Comparison of ENCODE assay signal across 8 cellular contexts in genomic region chr4:22514431-22514830, GRCh38. TPM values are rescaled to one million over a fixed set of nuclear protein-coding genes. Genes with fewer than 3 reads are reported as not detected.
DNase-seq lines count a peak whose midpoint lies in the region; ATAC-seq, FAIRE-seq and TF ChIP-seq lines count a peak whose summit lies in the region.

No MANE protein-coding gene starts in this region.

- no peak overlapping the region; the same call in 1 of the 2 replicates for H2BK12ac ChIP-seq in H1 (ENCODE audit: low read depth, low read length)

- TF ChIP-seq EP300 in H1 (IDR thresholded peaks at IDR 0.05; ENCODE audit: borderline replicate concordance in 1 of 2, low read depth in 2 of 2, low read length in 2 of 2), result no peak

- no peak overlapping the region; the same call in 1 of the 2 replicates for H3K27ac ChIP-seq in MM.1S (ENCODE audit: low read length)
- H3K27ac ChIP-seq in H1 (ENCODE audit: low read depth, low read length), result 0 out of 2 replicates have a peak overlapping the region, but pooled peaks have one; percentile 80

- no peak overlapping the region for H4K91ac ChIP-seq in H1 (replicated peaks; ENCODE audit: insufficient read length, low read length)

- H3K36me3 ChIP-seq in MM.1S (replicated peaks; ENCODE audit: insufficient read depth, low read length) (no peaks in the 10 kb centered on the region), H1 (ENCODE audit: control insufficient read depth in 2 of 4, insufficient read depth in 4 of 4, low read length in 3 of 4) (no peaks in the 10 kb centered on the region)

- TF ChIP-seq POLR2A in H1 (IDR thresholded peaks at IDR 0.05; ENCODE audit: control extremely low read depth in 1 of 2, low read depth in 2 of 2, low read length in 2 of 2), result no peak

- peaks cover 0 to 3% (median 0%) of the 10 kb centered on the region in 7 donors for H3K9me3 Mint-ChIP-seq in CD14-positive monocyte
- H3K9me3 Mint-ChIP-seq in nephron, result peaks cover 2% of the 10 kb centered on the region

- H3K4me3 Mint-ChIP-seq in CD14-positive monocyte (peak overlapping the region; percentile 37 to 98), nephron (peak overlapping the region; percentile 97 to 99 (median 97))

- no peaks in the 10 kb centered on the region for H3K27me3 ChIP-seq in MM.1S (replicated peaks; ENCODE audit: insufficient read depth, low read length)
- peaks cover 0 to 3% (median 0%) of the 10 kb centered on the region in 4 experiments; a peak in 3 of 7 replicates for H3K27me3 ChIP-seq in H1 (replicated peaks in 1 of 4; ENCODE audit: control insufficient read depth in 3 of 4, extremely low read depth in 1 of 4, insufficient read depth in 3 of 4, low read length in 3 of 4)

- H2BK5ac ChIP-seq in H1 (ENCODE audit: low read depth, low read length), result peak overlapping the region; percentile 91; the same call in 1 of the 2 replicates

- TF ChIP-seq RAD21 in H1 (IDR thresholded peaks at IDR 0.05 in 1 of 2, conservative IDR thresholded peaks at IDR 0.05 in 1 of 2; ENCODE audit: low read depth in 2 of 2, low read length in 2 of 2), result no peak

- no peaks in the 10 kb centered on the region for H3K9me3 ChIP-seq in MM.1S (replicated peaks; ENCODE audit: insufficient read depth, low read length)
- no peaks in the 10 kb centered on the region for H3K9me3 ChIP-seq in H1 (ENCODE audit: insufficient read depth in 2 of 2, low read depth in 1 of 2, low read length in 1 of 2)

- peaks cover 5% of the 10 kb centered on the region; the same call in 1 of the 2 replicates for H3F3A ChIP-seq in MM.1S (ENCODE audit: insufficient read depth, low read length)

- 6% methylated on average over 5 of the region's 5 CpGs; no CpG with 5 or more reads in 1 of the 2 experiments for WGBS in H1 (ENCODE audit: extremely low coverage in 1 of 2, insufficient coverage in 1 of 2, insufficient read length in 1 of 2, insufficient replicate concordance in 2 of 2, low coverage in 1 of 2, low lambda C conversion rate in 2 of 2, missing lambda C conversion rate in 1 of 2), 2 experiments

- CTCF ChIA-PET in H1 (lab: Charles Lee; ENCODE audit: partially characterized antibody), result interaction anchor here (1.2 kb wide), 1 partner anchor 36 kb away, joined by 4 read pairs; no protein-coding TSS in a partner anchor

- intact Hi-C loops in CD14-positive monocyte (cut with micrococcal nuclease), result no loop called here

- H3K4ac ChIP-seq in H1 (replicated peaks; ENCODE audit: insufficient read length, low read depth, low read length), result peak overlapping the region; percentile 32

- no peak overlapping the region for H4K8ac ChIP-seq in H1 (ENCODE audit: extremely low read depth, insufficient read depth, low read length)

- no peak overlapping the region for H2BK15ac ChIP-seq in H1 (ENCODE audit: low read length)

- H3K14ac ChIP-seq in H1 (ENCODE audit: insufficient read length), result no peak overlapping the region

- H3K27me3 Mint-ChIP-seq in CD14-positive monocyte (ENCODE audit: low read depth in 3 of 3) (peaks cover 20 to 30% (median 27%) of the 10 kb centered on the region in 3 donors), nephron (ENCODE audit: low read depth) (no peaks in the 10 kb centered on the region)

- no peak overlapping the region for H2BK20ac ChIP-seq in H1 (ENCODE audit: low read length)

- H2BK120ac ChIP-seq in H1 (replicated peaks; ENCODE audit: low read depth, low read length), result no peak overlapping the region

- H3K4me2 ChIP-seq in MM.1S (ENCODE audit: low read depth, low read length) (peak overlapping the region; percentile 87), H1 (ENCODE audit: insufficient read depth in 1 of 2, low read depth in 2 of 2, low read length in 2 of 2) (peak overlapping the region; percentile 76 to 98)

- H3K23me2 ChIP-seq in H1 (ENCODE audit: low read depth, low read length), result peaks cover 14% of the 10 kb centered on the region

- H4K20me1 ChIP-seq in MM.1S (ENCODE audit: insufficient read depth, low read length) (no peaks in the 10 kb centered on the region), H1 (replicated peaks in 1 of 2; ENCODE audit: control insufficient read depth in 1 of 2, insufficient read depth in 2 of 2, low read length in 2 of 2) (peaks cover 4 to 7% of the 10 kb centered on the region in 2 experiments)

- H3K36me3 Mint-ChIP-seq in CD14-positive monocyte (no peaks in the 10 kb centered on the region), nephron (ENCODE audit: low read depth) (peaks cover 12% of the 10 kb centered on the region)

- TF ChIP-seq CTCF in CD14-positive monocyte (IDR thresholded peaks at IDR 0.05) (no peak), MM.1S (IDR thresholded peaks at IDR 0.05; ENCODE audit: low read length) (no peak), H1 (IDR thresholded peaks at IDR 0.05; ENCODE audit: control extremely low read depth in 1 of 3, insufficient read depth in 1 of 3, low read depth in 1 of 3, low read length in 3 of 3) (no peak), nephron (IDR thresholded peaks at IDR 0.05; ENCODE audit: unreplicated experiment in 3 of 3) (no peak)

- H3K18ac ChIP-seq in H1 (ENCODE audit: extremely low read depth, low read length), result no peak overlapping the region

- H3K23ac ChIP-seq in H1 (ENCODE audit: insufficient read length), result no peak overlapping the region

- H3K4me3 ChIP-seq in MM.1S (ENCODE audit: low read length), result peak overlapping the region; percentile 89
- H3K4me3 ChIP-seq in H1 (ENCODE audit: extremely low read depth in 1 of 4, insufficient read depth in 2 of 4, low read depth in 3 of 4, low read length in 4 of 4), result peak overlapping the region; percentile 80 to 99 (median 84)

- H3K79me1 ChIP-seq in H1 (ENCODE audit: low read depth, low read length), result peaks cover 7% of the 10 kb centered on the region; the same call in 1 of the 2 replicates

- POLR2A ChIA-PET in H1 (lab: Charles Lee; ENCODE audit: partially characterized antibody), result interaction anchor here (0.6 to 3.9 kb wide), 9 partner anchors 9 to 1717 kb away, joined by 3 to 62 read pairs (median 4); no protein-coding TSS in a partner anchor

- DNase-seq in CD14-positive monocyte (ENCODE audit: low spot score) (no peak), MM.1S (no peak), H1 (ENCODE audit: low read depth in 1 of 2, low spot score in 2 of 2) (no peak), NCI-H1105 treated with DMSO at 0.1 percent for 48 hours (lab: John Stamatoyannopoulos, UW) (no peak)

- H3K79me2 ChIP-seq in MM.1S (ENCODE audit: low read length) (peaks cover 48% of the 10 kb centered on the region), H1 (ENCODE audit: control insufficient read depth in 1 of 2, insufficient read depth in 2 of 2, low read length in 2 of 2) (peaks cover 29 to 55% of the 10 kb centered on the region in 2 experiments)

- H3K9me2 ChIP-seq in MM.1S (replicated peaks; ENCODE audit: insufficient read depth, low read length), result no peaks in the 10 kb centered on the region

- no peak for ATAC-seq in HG03439 (IDR thresholded peaks at IDR 0.05; ENCODE audit: unreplicated experiment)
- ATAC-seq in GM21528 (IDR thresholded peaks at IDR 0.05; ENCODE audit: low FRiP score, unreplicated experiment), result no peak
- no peak for ATAC-seq in HG03457 (IDR thresholded peaks at IDR 0.05; ENCODE audit: unreplicated experiment)

- peak; percentile 62 for FAIRE-seq in H1 (lab: Jason Lieb, UNC)

- H3K9ac ChIP-seq in MM.1S (ENCODE audit: low read length) (peak overlapping the region; percentile 34; the same call in 1 of the 2 replicates), H1 (replicated peaks in 1 of 4; ENCODE audit: extremely low read depth in 1 of 4, low read depth in 3 of 4, low read length in 3 of 4) (peak overlapping the region in 3 of 4 experiments; percentile 90 to 94 (median 92); a peak in 6 of 7 replicates)

- H3K56ac ChIP-seq in H1 (replicated peaks; ENCODE audit: insufficient read length, low read depth, low read length), result no peak overlapping the region

- H3K27ac Mint-ChIP-seq in CD14-positive monocyte (no peak overlapping the region), nephron (peak overlapping the region; percentile 98)

- peaks cover 16% of the 10 kb centered on the region for H3K4me1 Mint-ChIP-seq in CD14-positive monocyte
- H3K4me1 Mint-ChIP-seq in nephron, result peaks cover 28% of the 10 kb centered on the region

- H4K5ac ChIP-seq in H1 (ENCODE audit: insufficient read length, low read depth, low read length), result no peak overlapping the region

- H2AFZ ChIP-seq in MM.1S (ENCODE audit: low read length), result peak overlapping the region; percentile 82
- no peak overlapping the region for H2AFZ ChIP-seq in H1 (ENCODE audit: low read length)

- H3K4me1 ChIP-seq in MM.1S (ENCODE audit: low read length), result 0 out of 2 replicates have a peak, but pooled peaks cover 3% of the 10 kb centered on the region
- H3K4me1 ChIP-seq in H1 (replicated peaks in 1 of 4; ENCODE audit: control insufficient read depth in 3 of 4, insufficient read depth in 4 of 4, low read length in 3 of 4), result peaks cover 3 to 12% (median 5%) of the 10 kb centered on the region in 4 experiments; a peak in 5 of 7 replicates

- H2AK5ac ChIP-seq in H1 (ENCODE audit: low read depth, low read length), result no peak overlapping the region

TF ChIP-seq in H1, 55 proteins besides CTCF, POLR2A, EP300 and RAD21:
- TF ChIP-seq GABPA (IDR thresholded peaks at IDR 0.05; ENCODE audit: borderline replicate concordance, insufficient read depth, low read length) (no peak), CHD1 (IDR thresholded peaks at IDR 0.05; ENCODE audit: low read depth, low read length) (0 out of 2 replicates have a peak, but pooled peaks have one; percentile 2), SP2 (IDR thresholded peaks at IDR 0.05; ENCODE audit: low read length) (no peak), SP1 (IDR thresholded peaks at IDR 0.05; ENCODE audit: low read depth, low read length) (no peak), RBBP5 (IDR thresholded peaks at IDR 0.05; ENCODE audit: borderline replicate concordance, low read depth, low read length) (no peak)

RNA-seq across cellular contexts. Expression of gene ADGRA3, which starts 1.4 kb away (rescaled TPM):
- polyA plus RNA-seq in CD14-positive monocyte, result not detected
- total RNA-seq in H1 (2021; fragmentation: NEBNext Ultra II Directional; extraction: Animal tissue kit (Norgen Biotek cat#: 25700)), result 58.2 and 63.0 TPM in 2 replicates
- polyA plus RNA-seq in H1 (2011; rRNA removed), result 24.1 and 31.5 TPM in 2 replicates
- 33.6 TPM for polyA plus RNA-seq in H1 (2011; cell fraction: cytosol; rRNA removed)
- 44.6 TPM for polyA plus RNA-seq in H1 (2011; cell fraction: nucleus; rRNA removed)
- 37.7 to 50.3 TPM (median 43.3 TPM) in 4 replicates for polyA plus RNA-seq in H1 (2012, experiment 1 of 2)
- 3.8 TPM for polyA plus RNA-seq in H1 (2012, experiment 2 of 2)
- 43.8 TPM for polyA plus RNA-seq in H1 (2013, experiment 1 of 2)
- polyA plus RNA-seq in H1 (2013, experiment 2 of 2), result 48.0 TPM
- polyA minus RNA-seq in H1 (2011; rRNA and poly(A)+ RNA removed), result 218 and 258 TPM in 2 replicates
- polyA minus RNA-seq in H1 (2011; cell fraction: cytosol; rRNA and poly(A)+ RNA removed), result 45.2 TPM
- polyA minus RNA-seq in H1 (2011; cell fraction: nucleus; rRNA and poly(A)+ RNA removed), result 194 TPM

Comparison
In these comparisons a context has a peak if more than half of its experiments do, and no peak if none do; other contexts are left out.
1. H3K27ac Mint-ChIP-seq: peak in nephron (3 of 3); none in CD14-positive monocyte (0 of 7).
2. RNA of gene ADGRA3, which starts 1.4 kb away (polyA plus RNA-seq): 3.8 to 50.3 TPM in H1; not detected in CD14-positive monocyte; every median in the first group is over 4 times any median in the second.